11 cellular contexts compared by ENCODE assay signal in genomic region chr3:63979093-63979492, GRCh38. TPM values are rescaled to one million over a fixed set of nuclear protein-coding genes. Genes with fewer than 3 reads are reported as not detected.
DNase-seq lines count a peak whose midpoint lies in the region; ATAC-seq, FAIRE-seq and TF ChIP-seq lines count a peak whose summit lies in the region.
"Had no signal": no experiment of that assay in that cellular context is flagged by ENCODE, and none has a peak within 500 bp of the region (broad histone marks: within the 10 kb centered on the region; RNA-seq: fewer than 3 reads in every experiment).

No MANE protein-coding gene starts in this region.

- H3K27me3 Mint-ChIP-seq in T-helper 17 cell = no peaks in the 10 kb centered on the region
- H3K27me3 Mint-ChIP-seq: stimulated activated memory B cell treated with anti-CD40 and anti-IgM and Interleukin-4, amounts not matched to agents 10 μg/mL and 1 μg/mL and 100 μg/mL, for 72 hours had no signal

- no TSS peak for BruUV-seq in endothelial cell of umbilical vein (replicated peaks; lab: Mats Ljungman, UMichigan)
- BruUV-seq in OCI-LY7 (replicated peaks; lab: Mats Ljungman, UMichigan) = no TSS peak

- ATAC-seq in T-helper 17 cell (peak; percentile 86), pancreas (peak; percentile 13 to 50 (median 30)), HG03439 (IDR thresholded peaks at IDR 0.05; ENCODE audit: unreplicated experiment) (no peak)
- ATAC-seq: stimulated activated memory B cell treated with anti-CD40 and anti-IgM and Interleukin-4, amounts not matched to agents 10 μg/mL and 1 μg/mL and 100 μg/mL, for 72 hours had no signal

- CTCF ChIA-PET in endothelial cell of umbilical vein (lab: Charles Lee) (interaction anchor here (1.0 to 5.0 kb wide), 4 partner anchors 13 to 50 kb away, joined by 3 to 23 read pairs (median 5); no protein-coding TSS in a partner anchor), OCI-LY7 (lab: Charles Lee; ENCODE audit: unreplicated experiment) (interaction anchor here (0.9 kb wide), 1 partner anchor 17 kb away, joined by 4 read pairs; no protein-coding TSS in a partner anchor)

- peak overlapping the region; percentile 95 for H3K4me3 Mint-ChIP-seq in T-helper 17 cell
- H3K4me3 Mint-ChIP-seq: stimulated activated memory B cell treated with anti-CD40 and anti-IgM and Interleukin-4, amounts not matched to agents 10 μg/mL and 1 μg/mL and 100 μg/mL, for 72 hours had no signal

- intact Hi-C loops in endothelial cell of umbilical vein (cut with micrococcal nuclease) = no loop called here
- intact Hi-C loops in pancreas (cut with DNase I) = no loop called here
- intact Hi-C loops in OCI-LY7 (cut with micrococcal nuclease; ENCODE audit: unreplicated experiment) = no loop called here

- dilution Hi-C loops in endothelial cell of umbilical vein (cut with MboI; ENCODE audit: extremely low pct_ligation_motif_present, low sequenced_read_pairs) = no loop called here

- FAIRE-seq in endothelial cell of umbilical vein (lab: Jason Lieb, UNC) (peak; percentile 48), pancreas (lab: Jason Lieb, UNC) (peak; percentile 54)

- peak overlapping the region; percentile 94 for H3K27ac Mint-ChIP-seq in T-helper 17 cell
- H3K27ac Mint-ChIP-seq: stimulated activated memory B cell treated with anti-CD40 and anti-IgM and Interleukin-4, amounts not matched to agents 10 μg/mL and 1 μg/mL and 100 μg/mL, for 72 hours had no signal

- WGBS in pancreas, 2 donors = 11 to 15% methylated on average over 5 of the region's 5 CpGs

- H2AFZ ChIP-seq in endothelial cell of umbilical vein (ENCODE audit: low read depth, low read length) = no peak overlapping the region
- no peak overlapping the region for H2AFZ ChIP-seq in OCI-LY7 (ENCODE audit: low read length)

- H3K9me3 ChIP-seq in T-helper 17 cell (ENCODE audit: control insufficient read depth, low read length, poor library complexity, severe bottlenecking) (no peaks in the 10 kb centered on the region), endothelial cell of umbilical vein (replicated peaks; ENCODE audit: control insufficient read depth, insufficient read depth, low read length) (no peaks in the 10 kb centered on the region), pancreas (no peaks in the 10 kb centered on the region), OCI-LY7 (ENCODE audit: low read length) (no peaks in the 10 kb centered on the region)
- H3K9me3 ChIP-seq: right atrium auricular region had no signal

- peaks cover 3% of the 10 kb centered on the region for H3K36me3 Mint-ChIP-seq in T-helper 17 cell (ENCODE audit: low read depth)

- H3K4me1 Mint-ChIP-seq in T-helper 17 cell = peaks cover 68% of the 10 kb centered on the region

- no peak for TF ChIP-seq POLR2A in endothelial cell of umbilical vein (IDR thresholded peaks at IDR 0.05; ENCODE audit: low read depth, low read length)

- H3K4me1 ChIP-seq in endothelial cell of umbilical vein (ENCODE audit: control insufficient read depth, extremely low read depth, insufficient read depth, low read length) (no peaks in the 10 kb centered on the region), pancreas (peaks cover 35 to 65% (median 64%) of the 10 kb centered on the region in 3 donors), OCI-LY7 (ENCODE audit: insufficient read depth, low read length, poor library complexity, severe bottlenecking) (no peaks in the 10 kb centered on the region)

- no peak overlapping the region for H3K4me2 ChIP-seq in endothelial cell of umbilical vein (ENCODE audit: insufficient read depth, low read length)
- H3K4me2 ChIP-seq in OCI-LY7 (ENCODE audit: low read length) = no peak overlapping the region
- H3K4me2 ChIP-seq: KMS-11 had no signal

- H3K9ac ChIP-seq in endothelial cell of umbilical vein (replicated peaks; ENCODE audit: extremely low read depth, insufficient read depth, low read length) = no peak overlapping the region
- H3K9ac ChIP-seq: KMS-11 had no signal

- no peak for TF ChIP-seq CTCF in endothelial cell of umbilical vein (IDR thresholded peaks at IDR 0.05; ENCODE audit: extremely low read depth in 1 of 2, insufficient read depth in 1 of 2, low read depth in 1 of 2, low read length in 2 of 2)
- TF ChIP-seq CTCF in pancreas (IDR thresholded peaks at IDR 0.05) = no peak
- no peak for TF ChIP-seq CTCF in OCI-LY7 (conservative IDR thresholded peaks at IDR 0.05; ENCODE audit: low read length)

- H3K27ac ChIP-seq in endothelial cell of umbilical vein (ENCODE audit: insufficient read depth, low read depth, low read length) (no peak overlapping the region), pancreas (peak overlapping the region in 2 of 4 donors; percentile 83 to 86), OCI-LY7 (ENCODE audit: low read depth, low read length, poor library complexity, severe bottlenecking) (no peak overlapping the region)
- H3K27ac ChIP-seq: KMS-11 had no signal

- H3K27me3 ChIP-seq in endothelial cell of umbilical vein (ENCODE audit: control insufficient read depth in 2 of 2, insufficient read depth in 2 of 2, low read length in 2 of 2) (no peaks in the 10 kb centered on the region), pancreas (no peaks in the 10 kb centered on the region)
- H3K27me3 ChIP-seq: right atrium auricular region had no signal

- H3K36me3 ChIP-seq in endothelial cell of umbilical vein (ENCODE audit: control insufficient read depth in 2 of 2, extremely low read depth in 1 of 2, insufficient read depth in 2 of 2, low read length in 2 of 2) (peaks cover 6 to 15% of the 10 kb centered on the region in 2 experiments), pancreas (peaks cover 0 to 20% (median 0%) of the 10 kb centered on the region in 3 donors), OCI-LY7 (ENCODE audit: insufficient read depth, low read length) (peaks cover 47% of the 10 kb centered on the region)

- no peaks in the 10 kb centered on the region for H3K9me1 ChIP-seq in endothelial cell of umbilical vein (replicated peaks; ENCODE audit: control insufficient read depth, extremely low read depth, insufficient read depth, low read length)

- H3K9me2 ChIP-seq in OCI-LY7 (ENCODE audit: insufficient read depth, low read length) = no peaks in the 10 kb centered on the region

- POLR2A ChIA-PET in endothelial cell of umbilical vein (lab: Charles Lee) = no interaction called here
- POLR2A ChIA-PET in OCI-LY7 (lab: Charles Lee) = interaction anchor here (0.6 to 1.9 kb wide), 6 partner anchors 10 to 1556 kb away, joined by 3 to 4 read pairs (median 3); no protein-coding TSS in a partner anchor

- H3K79me2 ChIP-seq in endothelial cell of umbilical vein (ENCODE audit: control insufficient read depth, insufficient read depth, low read length) = peaks cover 22% of the 10 kb centered on the region
- H3K79me2 ChIP-seq in OCI-LY7 (ENCODE audit: insufficient read depth, low read depth, low read length) = no peaks in the 10 kb centered on the region

- DNase-seq in EH (ENCODE audit: low read depth) (peak; percentile 48), T-helper 17 cell (peak in 1 of 3 donors; percentile 23), endothelial cell of umbilical vein (ENCODE audit: low read depth, low spot score) (no peak), pancreas (no peak), mesenteric fat pad (ENCODE audit: low spot score) (no peak), OCI-LY7 (ENCODE audit: low spot score) (no peak)

- H3K4me3 ChIP-seq in endothelial cell of umbilical vein (replicated peaks in 1 of 3; ENCODE audit: insufficient read depth in 1 of 3, low read depth in 1 of 3, low read length in 3 of 3) (no peak overlapping the region), pancreas (no peak overlapping the region), OCI-LY7 (ENCODE audit: low read depth, low read length, poor library complexity, severe bottlenecking) (no peak overlapping the region)
- H3K4me3 ChIP-seq: coronary artery, right atrium auricular region had no signal

- H4K20me1 ChIP-seq in endothelial cell of umbilical vein (replicated peaks; ENCODE audit: control insufficient read depth, extremely low read depth, insufficient read depth, low read length) = no peaks in the 10 kb centered on the region
- no peaks in the 10 kb centered on the region; the same call in 1 of the 2 replicates for H4K20me1 ChIP-seq in OCI-LY7 (ENCODE audit: insufficient read depth, low read length)

TF ChIP-seq in endothelial cell of umbilical vein, 7 proteins besides CTCF, POLR2A, EP300 and RAD21:
- TF ChIP-seq MYC (IDR thresholded peaks at IDR 0.05; ENCODE audit: low read depth, low read length) (no peak), GATA2 (IDR thresholded peaks at IDR 0.05; ENCODE audit: insufficient read depth, insufficient read length, low read depth, low read length) (no peak), JUN (IDR thresholded peaks at IDR 0.05; ENCODE audit: borderline replicate concordance, insufficient read depth, insufficient read length, low read depth) (no peak), EZH2 (IDR thresholded peaks at IDR 0.05; ENCODE audit: borderline replicate concordance, low read depth, low read length, severe bottlenecking) (no peak), POLR2AphosphoS5 (IDR thresholded peaks at IDR 0.05; ENCODE audit: insufficient read depth, low read depth, low read length) (no peak), FOS (IDR thresholded peaks at IDR 0.05; ENCODE audit: borderline replicate concordance, insufficient read depth, low read length) (no peak)
- TF ChIP-seq, protein P1, sequence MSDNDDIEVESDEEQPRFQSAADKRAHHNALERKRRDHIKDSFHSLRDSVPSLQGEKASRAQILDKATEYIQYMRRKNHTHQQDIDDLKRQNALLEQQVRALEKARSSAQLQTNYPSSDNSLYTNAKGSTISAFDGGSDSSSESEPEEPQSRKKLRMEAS (IDR thresholded peaks at IDR 0.05; ENCODE audit: insufficient read depth, insufficient read length) = no peak

RNA-seq across cellular contexts. Expression of gene PSMD6, which starts 44.2 kb away (rescaled TPM):
- total RNA-seq in T-helper 17 cell (10 to 100 TPM; 91.3 to 97.3 TPM), endothelial cell of umbilical vein (89.4 and 90.8 TPM in 2 replicates), pancreas (100 to 1,000 TPM in 4 of 6 donors, 10 to 100 TPM in 2; 73.7 to 220 (median 134) TPM), mesenteric fat pad (64.1 TPM), OCI-LY7 (2022) (93.6 and 106 TPM in 2 replicates)
- polyA plus RNA-seq in endothelial cell of umbilical vein (38.3 and 53.7 TPM in 2 replicates), pancreas (100 to 1,000 TPM; 103 to 106 TPM)
- polyA plus RNA-seq in endothelial cell of umbilical vein (2011; cell fraction: cytosol; rRNA removed) = 65.5 and 65.9 TPM in 2 replicates
- 70.6 and 95.7 TPM in 2 replicates for polyA plus RNA-seq in endothelial cell of umbilical vein (2011; cell fraction: nucleus; rRNA removed)
- 79.5 and 136 TPM in 2 replicates for polyA plus RNA-seq in endothelial cell of umbilical vein (2012)
- 42.5 and 44.5 TPM in 2 replicates for polyA minus RNA-seq in endothelial cell of umbilical vein
- 19.8 TPM for polyA minus RNA-seq in endothelial cell of umbilical vein (2011; cell fraction: cytosol; rRNA and poly(A)+ RNA removed)
- polyA minus RNA-seq in endothelial cell of umbilical vein (2011; cell fraction: nucleus; rRNA and poly(A)+ RNA removed) = 96.2 and 126 TPM in 2 replicates
- 65.2 and 74.1 TPM in 2 replicates for total RNA-seq in OCI-LY7 (2014; rRNA removed; shearing (Covaris generic))
